In genomic region chr12:104042580-104042979, GRCh38 we compare ENCODE assay signal across 36 cellular contexts.
"Had no signal": no experiment of that assay in that cellular context is flagged by ENCODE, and none has a peak within 500 bp of the region (broad histone marks: within the 10 kb centered on the region; RNA-seq: fewer than 3 reads in every experiment).

No MANE protein-coding gene starts in this region.

- H3K36me3 Mint-ChIP-seq: activated CD8-positive, alpha-beta memory T cell treated with anti-CD3 and anti-CD28 coated beads, Interleukin-2, amount 10 ng/mL, durations not matched to agents 7 days and 5 days; activated naive CD4-positive, alpha-beta T cell treated with anti-CD3 and anti-CD28 coated beads, Interleukin-2, amount 10 ng/mL, durations not matched to agents 7 days and 5 days; activated naive CD4-positive, alpha-beta T cell treated with anti-CD3 and anti-CD28 coated beads, Interleukin-2, amount 50 U/mL, for 24 hours; activated naive CD8-positive, alpha-beta T cell; activated naive CD8-positive, alpha-beta T cell treated with anti-CD3 and anti-CD28 coated beads, Interleukin-2, amount 10 ng/mL, durations not matched to agents 7 days and 5 days; WTC11 had no signal

- H3K4me1 Mint-ChIP-seq: activated CD4-positive, alpha-beta T cell treated with anti-CD3 and anti-CD28 coated beads for 36 hours; activated naive CD4-positive, alpha-beta T cell treated with anti-CD3 and anti-CD28 coated beads, Interleukin-2, amount 10 ng/mL, durations not matched to agents 7 days and 5 days; activated naive CD4-positive, alpha-beta T cell treated with anti-CD3 and anti-CD28 coated beads, Interleukin-2, amount 50 U/mL, for 24 hours; activated naive CD8-positive, alpha-beta T cell treated with anti-CD3 and anti-CD28 coated beads, Interleukin-2, amount 50 U/mL, for 24 hours; WTC11 had no signal

- H3K9me3 Mint-ChIP-seq: activated CD4-positive, alpha-beta memory T cell treated with anti-CD3 and anti-CD28 coated beads, Interleukin-2, amount 10 ng/mL, durations not matched to agents 7 days and 5 days; activated CD4-positive, alpha-beta T cell treated with anti-CD3 and anti-CD28 coated beads, Interleukin-2, amount 10 ng/mL, durations not matched to agents 7 days and 5 days; activated naive CD4-positive, alpha-beta T cell treated with anti-CD3 and anti-CD28 coated beads, Interleukin-2, amount 10 ng/mL, durations not matched to agents 7 days and 5 days; activated naive CD4-positive, alpha-beta T cell treated with anti-CD3 and anti-CD28 coated beads, Interleukin-2, amount 50 U/mL, for 24 hours; activated naive CD8-positive, alpha-beta T cell treated with anti-CD3 and anti-CD28 coated beads, Interleukin-2, amount 10 ng/mL, durations not matched to agents 7 days and 5 days; activated naive CD8-positive, alpha-beta T cell treated with anti-CD3 and anti-CD28 coated beads, Interleukin-2, amount 50 U/mL, for 24 hours; activated T-cell treated with anti-CD3 and anti-CD28 coated beads, Interleukin-2, amount 50 U/mL, for 24 hours; activated T-helper 2 cell treated with anti-CD3 and anti-CD28 coated beads, Interferon-gamma antibody, Interleukin-2, Interleukin-4, amounts not matched to agents 10 μg/mL and 5 μg/mL and 100 μg/mL, durations not matched to agents 14 hours and 24 hours and 36 hours; central memory CD8-positive, alpha-beta T cell; WTC11 had no signal

- H3K36me3 ChIP-seq: ascending aorta, cardiac muscle cell, WERI-Rb-1 had no signal

- DNase-seq: activated CD4-positive, alpha-beta memory T cell treated with anti-CD3 and anti-CD28 coated beads, Interleukin-2, amount 10 ng/mL, durations not matched to agents 7 days and 5 days; activated CD4-positive, alpha-beta T cell treated with anti-CD3 and anti-CD28 coated beads for 1 hour; activated CD4-positive, alpha-beta T cell treated with anti-CD3 and anti-CD28 coated beads for 36 hours; activated CD4-positive, alpha-beta T cell treated with anti-CD3 and anti-CD28 coated beads for 48 hours; activated CD4-positive, alpha-beta T cell treated with anti-CD3 and anti-CD28 coated beads, Interleukin-2, amount 10 ng/mL, durations not matched to agents 7 days and 5 days; activated CD4-positive, alpha-beta T cell treated with anti-CD3 and anti-CD28 coated beads, Interleukin-2, amount 50 U/mL, for 48 hours; activated CD4-positive, CD25-positive, alpha-beta regulatory T cell; activated CD8-positive, alpha-beta memory T cell treated with anti-CD3 and anti-CD28 coated beads for 24 hours; activated CD8-positive, alpha-beta memory T cell treated with anti-CD3 and anti-CD28 coated beads, Interleukin-2, amount 10 ng/mL, durations not matched to agents 7 days and 5 days; activated CD8-positive, alpha-beta memory T cell treated with anti-CD3 and anti-CD28 coated beads, Interleukin-2, amount 50 U/mL, for 48 hours; activated CD8-positive, alpha-beta T cell treated with anti-CD3 and anti-CD28 coated beads, Interleukin-2, amount 10 ng/mL, durations not matched to agents 7 days and 5 days; activated effector memory CD4-positive, alpha-beta T cell treated with Interleukin-2 at 50 U/mL for 16 hours; activated gamma-delta T cell; activated naive CD4-positive, alpha-beta T cell treated with anti-CD3 and anti-CD28 coated beads, Interleukin-2, amount 10 ng/mL, durations not matched to agents 7 days and 5 days; activated naive CD4-positive, alpha-beta T cell treated with Interleukin-2 at 50 U/mL for 16 hours; activated naive CD8-positive, alpha-beta T cell treated with anti-CD3 and anti-CD28 coated beads, Interleukin-2, amount 10 ng/mL, durations not matched to agents 7 days and 5 days; activated naive CD8-positive, alpha-beta T cell treated with anti-CD3 and anti-CD28 coated beads, Interleukin-2, amount 50 U/mL, for 24 hours; activated T-cell treated with anti-CD3 and anti-CD28 coated beads, Interleukin-2, amount 50 U/mL, for 24 hours; activated T-cell treated with anti-CD3 and anti-CD28 coated beads, Interleukin-2, amount 50 U/mL, for 48 hours; amygdala; anterior cingulate cortex; caudate nucleus; cerebellar nuclear complex; T-helper 17 cell; T-helper 9 cell; WERI-Rb-1 had no signal

- H3K27me3 ChIP-seq: ascending aorta, cardiac muscle cell had no signal

- H3K4me3 Mint-ChIP-seq: activated CD4-positive, alpha-beta memory T cell treated with anti-CD3 and anti-CD28 coated beads, Interleukin-2, amount 10 ng/mL, durations not matched to agents 7 days and 5 days; activated CD4-positive, alpha-beta T cell treated with anti-CD3 and anti-CD28 coated beads for 36 hours; activated CD4-positive, alpha-beta T cell treated with anti-CD3 and anti-CD28 coated beads, Interleukin-2, amount 10 ng/mL, durations not matched to agents 7 days and 5 days; activated CD8-positive, alpha-beta memory T cell treated with anti-CD3 and anti-CD28 coated beads, Interleukin-2, amount 10 ng/mL, durations not matched to agents 7 days and 5 days; activated CD8-positive, alpha-beta T cell treated with anti-CD3 and anti-CD28 coated beads, Interleukin-2, amount 10 ng/mL, durations not matched to agents 7 days and 5 days; activated naive CD4-positive, alpha-beta T cell treated with anti-CD3 and anti-CD28 coated beads, Interleukin-2, amount 10 ng/mL, durations not matched to agents 7 days and 5 days; activated naive CD4-positive, alpha-beta T cell treated with anti-CD3 and anti-CD28 coated beads, Interleukin-2, amount 50 U/mL, for 24 hours; activated naive CD8-positive, alpha-beta T cell; activated naive CD8-positive, alpha-beta T cell treated with anti-CD3 and anti-CD28 coated beads, Interleukin-2, amount 10 ng/mL, durations not matched to agents 7 days and 5 days; activated naive CD8-positive, alpha-beta T cell treated with anti-CD3 and anti-CD28 coated beads, Interleukin-2, amount 50 U/mL, for 24 hours; activated T-cell treated with anti-CD3 and anti-CD28 coated beads, Interleukin-2, amount 50 U/mL, for 24 hours; brain; central memory CD8-positive, alpha-beta T cell; T-helper 17 cell; WTC11 had no signal

- H3K27ac ChIP-seq: ascending aorta, cardiac muscle cell, WERI-Rb-1 had no signal

- FAIRE-seq: bronchial epithelial cell had no signal

- ATAC-seq: activated CD4-positive, alpha-beta T cell treated with anti-CD3 and anti-CD28 coated beads for 36 hours; activated CD4-positive, CD25-positive, alpha-beta regulatory T cell treated with anti-CD3 and anti-CD28 coated beads, Interleukin-2, amount 50 U/mL, for 24 hours; activated CD8-positive, alpha-beta memory T cell treated with anti-CD3 and anti-CD28 coated beads, Interleukin-2, amount 10 ng/mL, durations not matched to agents 7 days and 5 days; activated CD8-positive, alpha-beta T cell treated with anti-CD3 and anti-CD28 coated beads, Interleukin-2, amount 10 ng/mL, durations not matched to agents 7 days and 5 days; activated naive CD8-positive, alpha-beta T cell treated with anti-CD3 and anti-CD28 coated beads, Interleukin-2, amount 50 U/mL, for 24 hours; T-helper 17 cell; WTC11 had no signal

- H3K9me3 ChIP-seq: ascending aorta had no signal

- H3K4me3 ChIP-seq: ascending aorta, cardiac muscle cell had no signal

- H3K27ac Mint-ChIP-seq: activated CD4-positive, alpha-beta memory T cell treated with anti-CD3 and anti-CD28 coated beads, Interleukin-2, amount 10 ng/mL, durations not matched to agents 7 days and 5 days; activated CD4-positive, alpha-beta T cell treated with anti-CD3 and anti-CD28 coated beads for 36 hours; activated CD4-positive, alpha-beta T cell treated with anti-CD3 and anti-CD28 coated beads, Interleukin-2, amount 10 ng/mL, durations not matched to agents 7 days and 5 days; activated CD8-positive, alpha-beta memory T cell treated with anti-CD3 and anti-CD28 coated beads, Interleukin-2, amount 10 ng/mL, durations not matched to agents 7 days and 5 days; activated CD8-positive, alpha-beta T cell treated with anti-CD3 and anti-CD28 coated beads, Interleukin-2, amount 10 ng/mL, durations not matched to agents 7 days and 5 days; activated naive CD4-positive, alpha-beta T cell treated with anti-CD3 and anti-CD28 coated beads, Interleukin-2, amount 10 ng/mL, durations not matched to agents 7 days and 5 days; activated naive CD4-positive, alpha-beta T cell treated with anti-CD3 and anti-CD28 coated beads, Interleukin-2, amount 50 U/mL, for 24 hours; activated naive CD8-positive, alpha-beta T cell; activated naive CD8-positive, alpha-beta T cell treated with anti-CD3 and anti-CD28 coated beads, Interleukin-2, amount 10 ng/mL, durations not matched to agents 7 days and 5 days; activated naive CD8-positive, alpha-beta T cell treated with anti-CD3 and anti-CD28 coated beads, Interleukin-2, amount 50 U/mL, for 24 hours; activated T-cell treated with anti-CD3 and anti-CD28 coated beads, Interleukin-2, amount 50 U/mL, for 24 hours; activated T-helper 2 cell treated with anti-CD3 and anti-CD28 coated beads, Interferon-gamma antibody, Interleukin-2, Interleukin-4, amounts not matched to agents 10 μg/mL and 5 μg/mL and 100 μg/mL, durations not matched to agents 14 hours and 24 hours and 36 hours; brain; T-helper 17 cell; WTC11 had no signal

- H3K27me3 Mint-ChIP-seq: activated CD4-positive, alpha-beta T cell treated with anti-CD3 and anti-CD28 coated beads for 36 hours; activated naive CD4-positive, alpha-beta T cell treated with anti-CD3 and anti-CD28 coated beads, Interleukin-2, amount 50 U/mL, for 24 hours; activated naive CD8-positive, alpha-beta T cell; brain had no signal
